ENCODE assay signal across 8 cellular contexts in genomic region chr6:47631248-47632196, GRCh38.
A peak's percentile ranks its signal among the peaks of the same experiment; 100 is the strongest.
DNase-seq lines count a peak whose midpoint lies in the region; ATAC-seq and TF ChIP-seq lines count a peak whose summit lies in the region.

No MANE protein-coding gene starts in this region.

- H3K27me3 Mint-ChIP-seq in CD14-positive monocyte (ENCODE audit: low read depth in 3 of 3) (peaks cover 0 to 3% (median 0%) of the 10 kb centered on the region in 3 donors), brain (no peaks in the 10 kb centered on the region)

- H3K9me3 ChIP-seq in thoracic aorta, result no peaks in the 10 kb centered on the region

- H3K36me3 ChIP-seq in thoracic aorta, result no peaks in the 10 kb centered on the region

- no peaks in the 10 kb centered on the region for H3K27me3 ChIP-seq in thoracic aorta (replicated peaks; ENCODE audit: insufficient read depth)

- no peak overlapping the region for H3K27ac ChIP-seq in thoracic aorta

- H3K4me1 Mint-ChIP-seq in CD14-positive monocyte, result peaks cover 2% of the 10 kb centered on the region
- H3K4me1 Mint-ChIP-seq in brain, result peaks cover 15% of the 10 kb centered on the region

- DNase-seq in CD14-positive monocyte (ENCODE audit: low spot score) (no peak), NCI-H82 treated with DMSO at 0.1 percent for 48 hours (lab: John Stamatoyannopoulos, UW; ENCODE audit: unreplicated experiment) (peak; percentile 64), iris pigment epithelial cell (ENCODE audit: low read depth) (peak; percentile 42), thoracic aorta (ENCODE audit: low spot score) (no peak), head of caudate nucleus (no peak)

- H3K4me3 Mint-ChIP-seq in CD14-positive monocyte (peak overlapping the region in 1 of 2 donors; percentile 51), brain (no peak overlapping the region)

- ATAC-seq in GM18517 (IDR thresholded peaks at IDR 0.05; ENCODE audit: unreplicated experiment) (peak; percentile 79), HG03432 (IDR thresholded peaks at IDR 0.05; ENCODE audit: unreplicated experiment) (peak; percentile 55), thoracic aorta (ENCODE audit: insufficient number of reproducible peaks, low FRiP score, low read depth) (peak; percentile 13)

- H3K27ac Mint-ChIP-seq in CD14-positive monocyte, result no peak overlapping the region
- H3K27ac Mint-ChIP-seq in brain, result peak overlapping the region in 1 of 5 experiments; percentile 55

- H3K4me1 ChIP-seq in thoracic aorta (ENCODE audit: control insufficient read depth in 1 of 2, low read depth in 2 of 2), result peaks cover 3 to 5% of the 10 kb centered on the region in 2 donors

- intact Hi-C loops in CD14-positive monocyte (cut with micrococcal nuclease), result loop anchor here in 1 of 2 donors (5.0 kb wide), 1 partner anchor 151 kb away; the partner anchor contains the start of gene OPN5
- intact Hi-C loops in head of caudate nucleus (cut with DNase I), result no loop called here

- TF ChIP-seq CTCF in CD14-positive monocyte (IDR thresholded peaks at IDR 0.05), result peak; percentile 77
- peak; percentile 69 to 86 for TF ChIP-seq CTCF in brain (conservative IDR thresholded peaks at IDR 0.05)
- TF ChIP-seq CTCF in thoracic aorta (IDR thresholded peaks at IDR 0.05), result peak; percentile 54

- no peaks in the 10 kb centered on the region for H3K9me3 Mint-ChIP-seq in CD14-positive monocyte
- peaks cover 0 to 3% (median 0%) of the 10 kb centered on the region in 5 experiments for H3K9me3 Mint-ChIP-seq in brain

- H3K36me3 Mint-ChIP-seq in CD14-positive monocyte (no peaks in the 10 kb centered on the region), brain (no peaks in the 10 kb centered on the region)

- no peak overlapping the region for H3K4me3 ChIP-seq in thoracic aorta

Comparison
In these comparisons a context has a peak if more than half of its experiments do, and no peak if none do; other contexts are left out.
1. DNase-seq: peak in NCI-H82 treated with DMSO at 0.1 percent for 48 hours (single experiment) and iris pigment epithelial cell (single experiment); none in CD14-positive monocyte (single experiment), thoracic aorta (single experiment) and head of caudate nucleus (0 of 42).
2. ATAC-seq: peak in every context shown above with its lines; median percentile 79 in GM18517; 55 in HG03432; 13 in thoracic aorta.
3. Peak in every context shown above with its lines, with median percentiles within 50 percentile points of each other: CTCF ChIP-seq.